In genomic region chr6:30742316-30743098, GRCh38 we compare ENCODE assay signal across 1 cellular context.
TF ChIP-seq lines count a peak whose summit lies in the region.

Gene FLOT1, minus strand, starts transcription at chr6:30742687. Its CDS starts 498 bp downstream, at chr6:30742189.

TF ChIP-seq in GM12878, 131 proteins besides CTCF, POLR2A, EP300 and RAD21 (continued from another document):
- no peak for TF ChIP-seq SP1 (IDR thresholded peaks at IDR 0.05; ENCODE audit: low read depth, low read length)
- peak; percentile 62 for TF ChIP-seq NKRF (conservative IDR thresholded peaks at IDR 0.05)
- peak; percentile 3; the same call in 1 of the 2 replicates for TF ChIP-seq TCF12 (IDR thresholded peaks at IDR 0.05; ENCODE audit: low read depth, low read length)
- TF ChIP-seq, protein P1, sequence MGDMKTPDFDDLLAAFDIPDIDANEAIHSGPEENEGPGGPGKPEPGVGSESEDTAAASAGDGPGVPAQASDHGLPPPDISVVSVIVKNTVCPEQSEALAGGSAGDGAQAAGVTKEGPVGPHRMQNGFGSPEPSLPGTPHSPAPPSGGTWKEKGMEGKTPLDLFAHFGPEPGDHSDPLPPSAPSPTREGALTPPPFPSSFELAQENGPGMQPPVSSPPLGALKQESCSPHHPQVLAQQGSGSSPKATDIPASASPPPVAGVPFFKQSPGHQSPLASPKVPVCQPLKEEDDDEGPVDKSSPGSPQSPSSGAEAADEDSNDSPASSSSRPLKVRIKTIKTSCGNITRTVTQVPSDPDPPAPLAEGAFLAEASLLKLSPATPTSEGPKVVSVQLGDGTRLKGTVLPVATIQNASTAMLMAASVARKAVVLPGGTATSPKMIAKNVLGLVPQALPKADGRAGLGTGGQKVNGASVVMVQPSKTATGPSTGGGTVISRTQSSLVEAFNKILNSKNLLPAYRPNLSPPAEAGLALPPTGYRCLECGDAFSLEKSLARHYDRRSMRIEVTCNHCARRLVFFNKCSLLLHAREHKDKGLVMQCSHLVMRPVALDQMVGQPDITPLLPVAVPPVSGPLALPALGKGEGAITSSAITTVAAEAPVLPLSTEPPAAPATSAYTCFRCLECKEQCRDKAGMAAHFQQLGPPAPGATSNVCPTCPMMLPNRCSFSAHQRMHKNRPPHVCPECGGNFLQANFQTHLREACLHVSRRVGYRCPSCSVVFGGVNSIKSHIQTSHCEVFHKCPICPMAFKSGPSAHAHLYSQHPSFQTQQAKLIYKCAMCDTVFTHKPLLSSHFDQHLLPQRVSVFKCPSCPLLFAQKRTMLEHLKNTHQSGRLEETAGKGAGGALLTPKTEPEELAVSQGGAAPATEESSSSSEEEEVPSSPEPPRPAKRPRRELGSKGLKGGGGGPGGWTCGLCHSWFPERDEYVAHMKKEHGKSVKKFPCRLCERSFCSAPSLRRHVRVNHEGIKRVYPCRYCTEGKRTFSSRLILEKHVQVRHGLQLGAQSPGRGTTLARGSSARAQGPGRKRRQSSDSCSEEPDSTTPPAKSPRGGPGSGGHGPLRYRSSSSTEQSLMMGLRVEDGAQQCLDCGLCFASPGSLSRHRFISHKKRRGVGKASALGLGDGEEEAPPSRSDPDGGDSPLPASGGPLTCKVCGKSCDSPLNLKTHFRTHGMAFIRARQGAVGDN (IDR thresholded peaks at IDR 0.05), result peak; percentile 79
- TF ChIP-seq BMI1 (IDR thresholded peaks at IDR 0.05; ENCODE audit: borderline replicate concordance), result 0 out of 2 replicates have a peak, but pooled peaks have one; percentile 14
- TF ChIP-seq BHLHE40 (IDR thresholded peaks at IDR 0.05; ENCODE audit: borderline replicate concordance in 1 of 2, low read depth in 2 of 2, low read length in 1 of 2), result peak; percentile 34 to 74; a peak in 3 of 4 replicates
- 0 out of 2 replicates have a peak, but pooled peaks have one; percentile 32 for TF ChIP-seq HDAC2 (IDR thresholded peaks at IDR 0.05)
- TF ChIP-seq SREBF1 (IDR thresholded peaks at IDR 0.05; ENCODE audit: low read length), result no peak
- no peak for TF ChIP-seq ZNF217 (IDR thresholded peaks at IDR 0.05)
- TF ChIP-seq, protein P2, sequence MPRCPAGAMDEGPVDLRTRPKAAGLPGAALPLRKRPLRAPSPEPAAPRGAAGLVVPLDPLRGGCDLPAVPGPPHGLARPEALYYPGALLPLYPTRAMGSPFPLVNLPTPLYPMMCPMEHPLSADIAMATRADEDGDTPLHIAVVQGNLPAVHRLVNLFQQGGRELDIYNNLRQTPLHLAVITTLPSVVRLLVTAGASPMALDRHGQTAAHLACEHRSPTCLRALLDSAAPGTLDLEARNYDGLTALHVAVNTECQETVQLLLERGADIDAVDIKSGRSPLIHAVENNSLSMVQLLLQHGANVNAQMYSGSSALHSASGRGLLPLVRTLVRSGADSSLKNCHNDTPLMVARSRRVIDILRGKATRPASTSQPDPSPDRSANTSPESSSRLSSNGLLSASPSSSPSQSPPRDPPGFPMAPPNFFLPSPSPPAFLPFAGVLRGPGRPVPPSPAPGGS (IDR thresholded peaks at IDR 0.05; ENCODE audit: borderline replicate concordance, insufficient read depth, low read depth, low read length, poor library complexity, severe bottlenecking), result peak; percentile 70
